15 cellular contexts compared by ENCODE assay signal in genomic region chr21:38954450-38955059, GRCh38.
A peak's percentile ranks its signal among the peaks of the same experiment; 100 is the strongest.
DNase-seq lines count a peak whose midpoint lies in the region; ATAC-seq, FAIRE-seq and TF ChIP-seq lines count a peak whose summit lies in the region.
"Had no signal": no experiment of that assay in that cellular context is flagged by ENCODE, and none has a peak within 500 bp of the region (broad histone marks: within the 10 kb centered on the region; RNA-seq: fewer than 3 reads in every experiment).

No MANE protein-coding gene starts in this region.

- ATAC-seq in GM21360 (IDR thresholded peaks at IDR 0.05; ENCODE audit: unreplicated experiment): no peak
- no peak for ATAC-seq in activated CD8-positive, alpha-beta T cell treated with anti-CD3 and anti-CD28 coated beads for 36 hours
- ATAC-seq in HG03460 (IDR thresholded peaks at IDR 0.05; ENCODE audit: unreplicated experiment): no peak
- ATAC-seq: SK-N-SH treated with all-trans-retinoic acid at 6 μM for 48 hours had no signal

- no peak for TF ChIP-seq EP300 in stomach (IDR thresholded peaks at IDR 0.05)

- no peaks in the 10 kb centered on the region for H3K9me3 ChIP-seq in stomach
- H3K9me3 ChIP-seq: adrenal gland had no signal

- no peak for TF ChIP-seq POLR2A in stomach (IDR thresholded peaks at IDR 0.05)

- peaks cover 3% of the 10 kb centered on the region for H3K27me3 Mint-ChIP-seq in activated CD8-positive, alpha-beta T cell treated with anti-CD3 and anti-CD28 coated beads for 36 hours

- H3K4me1 Mint-ChIP-seq in activated CD8-positive, alpha-beta T cell treated with anti-CD3 and anti-CD28 coated beads for 36 hours (ENCODE audit: low read depth): peaks cover 19% of the 10 kb centered on the region
- H3K4me1 Mint-ChIP-seq: B cell had no signal

- CTCF ChIA-PET in activated CD8-positive, alpha-beta T cell treated with anti-CD3 and anti-CD28 coated beads for 36 hours (lab: Charles Lee): no interaction called here

- WGBS in stomach, 5 donors: 19 to 51% (median 38%) methylated on average over 5 of the region's 5 CpGs

- H3K4me3 Mint-ChIP-seq in activated CD8-positive, alpha-beta T cell treated with anti-CD3 and anti-CD28 coated beads for 36 hours: no peak overlapping the region
- H3K4me3 Mint-ChIP-seq: activated CD4-positive, alpha-beta memory T cell treated with anti-CD3 and anti-CD28 coated beads, Interleukin-2, amount 10 ng/mL, durations not matched to agents 7 days and 5 days; B cell had no signal

- FAIRE-seq in bronchial epithelial cell (lab: Jason Lieb, UNC): no peak

- POLR2A ChIA-PET in activated CD8-positive, alpha-beta T cell treated with anti-CD3 and anti-CD28 coated beads for 36 hours (lab: Charles Lee): no interaction called here

- peak; percentile 53 for DNase-seq in NCI-H1092 (lab: John Stamatoyannopoulos, UW)
- DNase-seq in NCI-H2107 treated with DMSO at 0.1 percent for 48 hours (lab: John Stamatoyannopoulos, UW; ENCODE audit: unreplicated experiment): peak; percentile 98
- peak; percentile 44 for DNase-seq in bronchial epithelial cell (ENCODE audit: low read depth)
- peak; percentile 51 for DNase-seq in stomach
- DNase-seq in activated CD8-positive, alpha-beta T cell treated with anti-CD3 and anti-CD28 coated beads for 36 hours: no peak
- DNase-seq: activated CD4-positive, alpha-beta memory T cell treated with anti-CD3 and anti-CD28 coated beads, Interleukin-2, amount 10 ng/mL, durations not matched to agents 7 days and 5 days; adrenal gland; cerebellar nuclear complex; foreskin melanocyte; NCI-H446 had no signal

- H3K9me3 Mint-ChIP-seq in activated CD8-positive, alpha-beta T cell treated with anti-CD3 and anti-CD28 coated beads for 36 hours: peaks cover 7% of the 10 kb centered on the region

- no peak for TF ChIP-seq CTCF in bronchial epithelial cell (IDR thresholded peaks at IDR 0.05; ENCODE audit: insufficient read depth, low read length, severe bottlenecking)
- no peak for TF ChIP-seq CTCF in stomach (IDR thresholded peaks at IDR 0.05)
- no peak for TF ChIP-seq CTCF in activated CD8-positive, alpha-beta T cell treated with anti-CD3 and anti-CD28 coated beads for 36 hours (IDR thresholded peaks at IDR 0.05)

- no peaks in the 10 kb centered on the region for H3K36me3 Mint-ChIP-seq in activated CD8-positive, alpha-beta T cell treated with anti-CD3 and anti-CD28 coated beads for 36 hours (ENCODE audit: low read depth)

- no peak overlapping the region for H3K27ac Mint-ChIP-seq in activated CD8-positive, alpha-beta T cell treated with anti-CD3 and anti-CD28 coated beads for 36 hours
- H3K27ac Mint-ChIP-seq: activated CD4-positive, alpha-beta memory T cell treated with anti-CD3 and anti-CD28 coated beads, Interleukin-2, amount 10 ng/mL, durations not matched to agents 7 days and 5 days; B cell had no signal

- no peak overlapping the region for H3K4me3 ChIP-seq in bronchial epithelial cell (ENCODE audit: low read depth, low read length)
- H3K4me3 ChIP-seq in stomach: no peak overlapping the region
- H3K4me3 ChIP-seq: adrenal gland had no signal

- intact Hi-C loops in stomach (cut with DNase I; ENCODE audit: low total_unique reads): no loop called here
- intact Hi-C loops in activated CD8-positive, alpha-beta T cell treated with anti-CD3 and anti-CD28 coated beads for 36 hours (cut with micrococcal nuclease): no loop called here

- H3K27me3 ChIP-seq in bronchial epithelial cell (ENCODE audit: control insufficient read depth, insufficient read depth, low read length) (no peaks in the 10 kb centered on the region), stomach (no peaks in the 10 kb centered on the region)
- H3K27me3 ChIP-seq: adrenal gland had no signal

- H3K4me1 ChIP-seq in stomach: peaks cover 35 to 50% (median 42%) of the 10 kb centered on the region in 4 donors

- H3K36me3 ChIP-seq in bronchial epithelial cell (ENCODE audit: control insufficient read depth, insufficient read depth, low read length): no peaks in the 10 kb centered on the region
- no peaks in the 10 kb centered on the region for H3K36me3 ChIP-seq in stomach
- H3K36me3 ChIP-seq: adrenal gland had no signal

- H3K27ac ChIP-seq in stomach: peak overlapping the region; percentile 58 to 89 (median 81)
- H3K27ac ChIP-seq: adrenal gland, VCaP had no signal
